Comparison of ENCODE assay signal across 1 cellular context in the genomic region with DNA sequence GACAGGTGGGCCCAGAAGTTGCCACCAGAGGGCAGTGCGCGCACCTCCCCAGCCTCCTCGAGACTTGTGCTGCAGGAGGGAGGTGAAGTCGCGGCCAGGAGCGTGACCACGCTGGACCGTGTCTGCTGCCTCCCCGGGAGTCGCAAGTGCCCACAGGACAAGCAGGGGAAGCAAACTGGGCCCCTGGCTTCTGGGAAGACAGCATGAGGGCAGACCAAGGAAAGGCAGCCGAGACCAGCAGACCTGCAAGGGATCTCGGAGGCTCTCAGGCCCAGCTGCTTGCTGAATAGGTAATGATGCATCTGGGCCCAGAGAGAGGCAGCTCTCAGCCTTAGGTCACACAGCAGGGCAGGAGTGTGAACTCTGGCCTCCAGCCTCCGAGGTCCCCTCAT.
TF ChIP-seq lines count a peak whose summit lies in the region.

No MANE protein-coding gene starts in this region.

TF ChIP-seq in HepG2, 621 proteins besides CTCF, POLR2A, EP300 and RAD21 (continued from another document and continues in another):
- no peak for TF ChIP-seq IRF2 (CRISPR knock-in tag; IDR thresholded peaks at IDR 0.05)
- no peak for TF ChIP-seq SRF (IDR thresholded peaks at IDR 0.05; ENCODE audit: low read depth, low read length)
- TF ChIP-seq NFIB (CRISPR knock-in tag; IDR thresholded peaks at IDR 0.05; ENCODE audit: borderline replicate concordance): no peak
- TF ChIP-seq ZNF44 (CRISPR knock-in tag; IDR thresholded peaks at IDR 0.05): no peak
- TF ChIP-seq HES4 (CRISPR knock-in tag; IDR thresholded peaks at IDR 0.05; ENCODE audit: borderline replicate concordance): no peak
- TF ChIP-seq PAF1 (CRISPR knock-in tag; IDR thresholded peaks at IDR 0.05): no peak
- TF ChIP-seq ZBTB40 (IDR thresholded peaks at IDR 0.05): no peak
- TF ChIP-seq ZBTB40 (CRISPR knock-in tag; IDR thresholded peaks at IDR 0.05): 0 out of 2 replicates have a peak, but pooled peaks have one; percentile 7
- TF ChIP-seq NRL (CRISPR knock-in tag; IDR thresholded peaks at IDR 0.05; ENCODE audit: borderline replicate concordance): no peak
- TF ChIP-seq SETDB1 (CRISPR knock-in tag; IDR thresholded peaks at IDR 0.05; ENCODE audit: borderline replicate concordance): no peak
- peak; percentile 17; the same call in 1 of the 2 replicates for TF ChIP-seq ZFY (CRISPR knock-in tag; IDR thresholded peaks at IDR 0.05)
- no peak for TF ChIP-seq GATA4 (IDR thresholded peaks at IDR 0.05; ENCODE audit: borderline replicate concordance, low read depth)
- no peak for TF ChIP-seq SP140L (CRISPR knock-in tag; IDR thresholded peaks at IDR 0.05; ENCODE audit: borderline replicate concordance)
- no peak for TF ChIP-seq SPEN (CRISPR knock-in tag; IDR thresholded peaks at IDR 0.05; ENCODE audit: low read depth)
- no peak for TF ChIP-seq ZIK1 (CRISPR knock-in tag; IDR thresholded peaks at IDR 0.05; ENCODE audit: borderline replicate concordance, low read depth)
- TF ChIP-seq RXRB (CRISPR knock-in tag; IDR thresholded peaks at IDR 0.05; ENCODE audit: borderline replicate concordance): peak; percentile 28; the same call in 1 of the 2 replicates
- no peak for TF ChIP-seq NKX3-1 (CRISPR knock-in tag; IDR thresholded peaks at IDR 0.05)
- TF ChIP-seq RORA (CRISPR knock-in tag; IDR thresholded peaks at IDR 0.05): no peak
- TF ChIP-seq, protein P1, sequence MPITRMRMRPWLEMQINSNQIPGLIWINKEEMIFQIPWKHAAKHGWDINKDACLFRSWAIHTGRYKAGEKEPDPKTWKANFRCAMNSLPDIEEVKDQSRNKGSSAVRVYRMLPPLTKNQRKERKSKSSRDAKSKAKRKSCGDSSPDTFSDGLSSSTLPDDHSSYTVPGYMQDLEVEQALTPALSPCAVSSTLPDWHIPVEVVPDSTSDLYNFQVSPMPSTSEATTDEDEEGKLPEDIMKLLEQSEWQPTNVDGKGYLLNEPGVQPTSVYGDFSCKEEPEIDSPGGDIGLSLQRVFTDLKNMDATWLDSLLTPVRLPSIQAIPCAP (CRISPR knock-in tag; IDR thresholded peaks at IDR 0.05; ENCODE audit: low read depth): no peak
- no peak for TF ChIP-seq DR1 (CRISPR knock-in tag; IDR thresholded peaks at IDR 0.05)
- TF ChIP-seq ZNF121 (CRISPR knock-in tag; IDR thresholded peaks at IDR 0.05): no peak
- TF ChIP-seq SUZ12 (IDR thresholded peaks at IDR 0.05; ENCODE audit: low read depth, low read length): no peak
- no peak for TF ChIP-seq CCAR2 (optimal IDR thresholded peaks at IDR 0.05; ENCODE audit: low read depth, low read length)
- no peak for TF ChIP-seq ZNF550 (CRISPR knock-in tag; IDR thresholded peaks at IDR 0.05; ENCODE audit: borderline replicate concordance)
- TF ChIP-seq ZNF432 (CRISPR knock-in tag; IDR thresholded peaks at IDR 0.05; ENCODE audit: borderline replicate concordance): no peak
- no peak for TF ChIP-seq CENPT (CRISPR knock-in tag; IDR thresholded peaks at IDR 0.05; ENCODE audit: low read depth)
- no peak for TF ChIP-seq ZNF382 (CRISPR knock-in tag; IDR thresholded peaks at IDR 0.05; ENCODE audit: borderline replicate concordance)
- TF ChIP-seq ZNF333 (CRISPR knock-in tag; IDR thresholded peaks at IDR 0.05; ENCODE audit: borderline replicate concordance): no peak
- TF ChIP-seq HOXA5 (CRISPR knock-in tag; IDR thresholded peaks at IDR 0.05): no peak
- TF ChIP-seq RFX5 (IDR thresholded peaks at IDR 0.05; ENCODE audit: low read depth, low read length): no peak
- no peak for TF ChIP-seq ETV6 (CRISPR knock-in tag; conservative IDR thresholded peaks at IDR 0.05)
- TF ChIP-seq, protein P2, sequence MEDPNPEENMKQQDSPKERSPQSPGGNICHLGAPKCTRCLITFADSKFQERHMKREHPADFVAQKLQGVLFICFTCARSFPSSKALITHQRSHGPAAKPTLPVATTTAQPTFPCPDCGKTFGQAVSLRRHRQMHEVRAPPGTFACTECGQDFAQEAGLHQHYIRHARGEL (CRISPR knock-in tag; IDR thresholded peaks at IDR 0.05): no peak
- TF ChIP-seq ZNF616 (CRISPR knock-in tag; IDR thresholded peaks at IDR 0.05; ENCODE audit: low read depth): no peak
- TF ChIP-seq DMTF1 (CRISPR knock-in tag; IDR thresholded peaks at IDR 0.05): no peak
- no peak for TF ChIP-seq U2AF1 (optimal IDR thresholded peaks at IDR 0.05; ENCODE audit: low read depth, low read length)
- no peak for TF ChIP-seq ZNF468 (CRISPR knock-in tag; IDR thresholded peaks at IDR 0.05)
- no peak for TF ChIP-seq ZNF496 (CRISPR knock-in tag; IDR thresholded peaks at IDR 0.05; ENCODE audit: insufficient replicate concordance)
- TF ChIP-seq, protein P3, sequence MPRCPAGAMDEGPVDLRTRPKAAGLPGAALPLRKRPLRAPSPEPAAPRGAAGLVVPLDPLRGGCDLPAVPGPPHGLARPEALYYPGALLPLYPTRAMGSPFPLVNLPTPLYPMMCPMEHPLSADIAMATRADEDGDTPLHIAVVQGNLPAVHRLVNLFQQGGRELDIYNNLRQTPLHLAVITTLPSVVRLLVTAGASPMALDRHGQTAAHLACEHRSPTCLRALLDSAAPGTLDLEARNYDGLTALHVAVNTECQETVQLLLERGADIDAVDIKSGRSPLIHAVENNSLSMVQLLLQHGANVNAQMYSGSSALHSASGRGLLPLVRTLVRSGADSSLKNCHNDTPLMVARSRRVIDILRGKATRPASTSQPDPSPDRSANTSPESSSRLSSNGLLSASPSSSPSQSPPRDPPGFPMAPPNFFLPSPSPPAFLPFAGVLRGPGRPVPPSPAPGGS (CRISPR knock-in tag; IDR thresholded peaks at IDR 0.05): no peak
- no peak for TF ChIP-seq POLR2AphosphoS5 (IDR thresholded peaks at IDR 0.05; ENCODE audit: low read depth, low read length)
- no peak for TF ChIP-seq ZNF33A (CRISPR knock-in tag; IDR thresholded peaks at IDR 0.05; ENCODE audit: borderline replicate concordance)
- 0 out of 2 replicates have a peak, but pooled peaks have one; percentile 11 for TF ChIP-seq HNRNPL (IDR thresholded peaks at IDR 0.05; ENCODE audit: low read depth, low read length)
- no peak for TF ChIP-seq ZNF225 (CRISPR knock-in tag; IDR thresholded peaks at IDR 0.05)
- 0 out of 2 replicates have a peak, but pooled peaks have one; percentile 29 for TF ChIP-seq FOSL2 (CRISPR knock-in tag; IDR thresholded peaks at IDR 0.05)
- no peak for TF ChIP-seq ZNF367 (CRISPR knock-in tag; IDR thresholded peaks at IDR 0.05; ENCODE audit: borderline replicate concordance)
- TF ChIP-seq, protein P4, sequence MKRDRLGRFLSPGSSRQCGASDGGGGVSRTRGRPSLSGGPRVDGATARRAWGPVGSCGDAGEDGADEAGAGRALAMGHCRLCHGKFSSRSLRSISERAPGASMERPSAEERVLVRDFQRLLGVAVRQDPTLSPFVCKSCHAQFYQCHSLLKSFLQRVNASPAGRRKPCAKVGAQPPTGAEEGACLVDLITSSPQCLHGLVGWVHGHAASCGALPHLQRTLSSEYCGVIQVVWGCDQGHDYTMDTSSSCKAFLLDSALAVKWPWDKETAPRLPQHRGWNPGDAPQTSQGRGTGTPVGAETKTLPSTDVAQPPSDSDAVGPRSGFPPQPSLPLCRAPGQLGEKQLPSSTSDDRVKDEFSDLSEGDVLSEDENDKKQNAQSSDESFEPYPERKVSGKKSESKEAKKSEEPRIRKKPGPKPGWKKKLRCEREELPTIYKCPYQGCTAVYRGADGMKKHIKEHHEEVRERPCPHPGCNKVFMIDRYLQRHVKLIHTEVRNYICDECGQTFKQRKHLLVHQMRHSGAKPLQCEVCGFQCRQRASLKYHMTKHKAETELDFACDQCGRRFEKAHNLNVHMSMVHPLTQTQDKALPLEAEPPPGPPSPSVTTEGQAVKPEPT (CRISPR knock-in tag; IDR thresholded peaks at IDR 0.05; ENCODE audit: low read depth): no peak
- no peak; the same call in 1 of the 2 replicates for TF ChIP-seq ZMYM4 (CRISPR knock-in tag; IDR thresholded peaks at IDR 0.05)
- no peak for TF ChIP-seq JUNB (CRISPR knock-in tag; IDR thresholded peaks at IDR 0.05; ENCODE audit: borderline replicate concordance)
- TF ChIP-seq ZNF256 (CRISPR knock-in tag; conservative IDR thresholded peaks at IDR 0.05): no peak
- TF ChIP-seq, protein P5, sequence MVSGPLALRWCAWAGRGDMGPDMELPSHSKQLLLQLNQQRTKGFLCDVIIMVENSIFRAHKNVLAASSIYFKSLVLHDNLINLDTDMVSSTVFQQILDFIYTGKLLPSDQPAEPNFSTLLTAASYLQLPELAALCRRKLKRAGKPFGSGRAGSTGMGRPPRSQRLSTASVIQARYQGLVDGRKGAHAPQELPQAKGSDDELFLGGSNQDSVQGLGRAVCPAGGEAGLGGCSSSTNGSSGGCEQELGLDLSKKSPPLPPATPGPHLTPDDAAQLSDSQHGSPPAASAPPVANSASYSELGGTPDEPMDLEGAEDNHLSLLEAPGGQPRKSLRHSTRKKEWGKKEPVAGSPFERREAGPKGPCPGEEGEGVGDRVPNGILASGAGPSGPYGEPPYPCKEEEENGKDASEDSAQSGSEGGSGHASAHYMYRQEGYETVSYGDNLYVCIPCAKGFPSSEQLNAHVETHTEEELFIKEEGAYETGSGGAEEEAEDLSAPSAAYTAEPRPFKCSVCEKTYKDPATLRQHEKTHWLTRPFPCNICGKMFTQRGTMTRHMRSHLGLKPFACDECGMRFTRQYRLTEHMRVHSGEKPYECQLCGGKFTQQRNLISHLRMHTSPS (CRISPR knock-in tag; IDR thresholded peaks at IDR 0.05; ENCODE audit: low read depth): no peak
- no peak for TF ChIP-seq ZNF230 (CRISPR knock-in tag; IDR thresholded peaks at IDR 0.05)
- TF ChIP-seq, protein P6, sequence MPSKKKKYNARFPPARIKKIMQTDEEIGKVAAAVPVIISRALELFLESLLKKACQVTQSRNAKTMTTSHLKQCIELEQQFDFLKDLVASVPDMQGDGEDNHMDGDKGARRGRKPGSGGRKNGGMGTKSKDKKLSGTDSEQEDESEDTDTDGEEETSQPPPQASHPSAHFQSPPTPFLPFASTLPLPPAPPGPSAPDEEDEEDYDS (CRISPR knock-in tag; IDR thresholded peaks at IDR 0.05): 0 out of 2 replicates have a peak, but pooled peaks have one; percentile 18
